ENCODE assay signal across 1 cellular context in genomic region chr11:108498046-108498815, GRCh38.
TF ChIP-seq lines count a peak whose summit lies in the region.

A gene with protein sequence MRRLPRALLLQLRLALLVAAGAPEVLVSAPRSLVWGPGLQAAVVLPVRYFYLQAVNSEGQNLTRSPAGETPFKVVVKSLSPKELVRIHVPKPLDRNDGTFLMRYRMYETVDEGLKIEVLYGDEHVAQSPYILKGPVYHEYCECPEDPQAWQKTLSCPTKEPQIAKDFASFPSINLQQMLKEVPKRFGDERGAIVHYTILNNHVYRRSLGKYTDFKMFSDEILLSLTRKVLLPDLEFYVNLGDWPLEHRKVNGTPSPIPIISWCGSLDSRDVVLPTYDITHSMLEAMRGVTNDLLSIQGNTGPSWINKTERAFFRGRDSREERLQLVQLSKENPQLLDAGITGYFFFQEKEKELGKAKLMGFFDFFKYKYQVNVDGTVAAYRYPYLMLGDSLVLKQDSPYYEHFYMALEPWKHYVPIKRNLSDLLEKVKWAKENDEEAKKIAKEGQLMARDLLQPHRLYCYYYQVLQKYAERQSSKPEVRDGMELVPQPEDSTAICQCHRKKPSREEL (minus strand): TSS chr11:108498384. CDS start chr11:108498366, 18 bp downstream.

TF ChIP-seq in HepG2, 621 proteins besides CTCF, POLR2A, EP300 and RAD21 (continued from another document and continues in another):
- TF ChIP-seq, protein P1, sequence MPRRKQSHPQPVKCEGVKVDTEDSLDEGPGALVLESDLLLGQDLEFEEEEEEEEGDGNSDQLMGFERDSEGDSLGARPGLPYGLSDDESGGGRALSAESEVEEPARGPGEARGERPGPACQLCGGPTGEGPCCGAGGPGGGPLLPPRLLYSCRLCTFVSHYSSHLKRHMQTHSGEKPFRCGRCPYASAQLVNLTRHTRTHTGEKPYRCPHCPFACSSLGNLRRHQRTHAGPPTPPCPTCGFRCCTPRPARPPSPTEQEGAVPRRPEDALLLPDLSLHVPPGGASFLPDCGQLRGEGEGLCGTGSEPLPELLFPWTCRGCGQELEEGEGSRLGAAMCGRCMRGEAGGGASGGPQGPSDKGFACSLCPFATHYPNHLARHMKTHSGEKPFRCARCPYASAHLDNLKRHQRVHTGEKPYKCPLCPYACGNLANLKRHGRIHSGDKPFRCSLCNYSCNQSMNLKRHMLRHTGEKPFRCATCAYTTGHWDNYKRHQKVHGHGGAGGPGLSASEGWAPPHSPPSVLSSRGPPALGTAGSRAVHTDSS (CRISPR knock-in tag; conservative IDR thresholded peaks at IDR 0.05) = no peak
- no peak for TF ChIP-seq ZSCAN29 (CRISPR knock-in tag; conservative IDR thresholded peaks at IDR 0.05)
- no peak for TF ChIP-seq ASH2L (IDR thresholded peaks at IDR 0.05; ENCODE audit: insufficient read length, low read depth, low read length)
- TF ChIP-seq ZNF235 (CRISPR knock-in tag; IDR thresholded peaks at IDR 0.05; ENCODE audit: borderline replicate concordance) = no peak
- no peak for TF ChIP-seq GATAD1 (CRISPR knock-in tag; IDR thresholded peaks at IDR 0.05)
- TF ChIP-seq HNRNPK (IDR thresholded peaks at IDR 0.05; ENCODE audit: low read depth, low read length, poor library complexity, severe bottlenecking) = no peak
- no peak for TF ChIP-seq MBD4 (IDR thresholded peaks at IDR 0.05; ENCODE audit: borderline replicate concordance, low read length)
- no peak; the same call in 1 of the 2 replicates for TF ChIP-seq KLF6 (CRISPR knock-in tag; IDR thresholded peaks at IDR 0.05)
- no peak for TF ChIP-seq RBAK (CRISPR knock-in tag; IDR thresholded peaks at IDR 0.05)
- no peak for TF ChIP-seq CREB1 (IDR thresholded peaks at IDR 0.05)
- TF ChIP-seq CREB1 (CRISPR knock-in tag; IDR thresholded peaks at IDR 0.05) = no peak
- no peak for TF ChIP-seq POLR2AphosphoS2 (IDR thresholded peaks at IDR 0.05; ENCODE audit: low read depth, low read length)
- TF ChIP-seq ZNF414 (CRISPR knock-in tag; IDR thresholded peaks at IDR 0.05) = no peak
- TF ChIP-seq, protein P2, sequence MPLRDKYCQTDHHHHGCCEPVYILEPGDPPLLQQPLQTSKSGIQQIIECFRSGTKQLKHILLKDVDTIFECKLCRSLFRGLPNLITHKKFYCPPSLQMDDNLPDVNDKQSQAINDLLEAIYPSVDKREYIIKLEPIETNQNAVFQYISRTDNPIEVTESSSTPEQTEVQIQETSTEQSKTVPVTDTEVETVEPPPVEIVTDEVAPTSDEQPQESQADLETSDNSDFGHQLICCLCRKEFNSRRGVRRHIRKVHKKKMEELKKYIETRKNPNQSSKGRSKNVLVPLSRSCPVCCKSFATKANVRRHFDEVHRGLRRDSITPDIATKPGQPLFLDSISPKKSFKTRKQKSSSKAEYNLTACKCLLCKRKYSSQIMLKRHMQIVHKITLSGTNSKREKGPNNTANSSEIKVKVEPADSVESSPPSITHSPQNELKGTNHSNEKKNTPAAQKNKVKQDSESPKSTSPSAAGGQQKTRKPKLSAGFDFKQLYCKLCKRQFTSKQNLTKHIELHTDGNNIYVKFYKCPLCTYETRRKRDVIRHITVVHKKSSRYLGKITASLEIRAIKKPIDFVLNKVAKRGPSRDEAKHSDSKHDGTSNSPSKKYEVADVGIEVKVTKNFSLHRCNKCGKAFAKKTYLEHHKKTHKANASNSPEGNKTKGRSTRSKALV (CRISPR knock-in tag; IDR thresholded peaks at IDR 0.05) = no peak
- peak; percentile 58; the same call in 1 of the 2 replicates for TF ChIP-seq NKX3-1 (CRISPR knock-in tag; IDR thresholded peaks at IDR 0.05)
- no peak for TF ChIP-seq ZNF75D (CRISPR knock-in tag; IDR thresholded peaks at IDR 0.05; ENCODE audit: borderline replicate concordance)
- TF ChIP-seq, protein P3, sequence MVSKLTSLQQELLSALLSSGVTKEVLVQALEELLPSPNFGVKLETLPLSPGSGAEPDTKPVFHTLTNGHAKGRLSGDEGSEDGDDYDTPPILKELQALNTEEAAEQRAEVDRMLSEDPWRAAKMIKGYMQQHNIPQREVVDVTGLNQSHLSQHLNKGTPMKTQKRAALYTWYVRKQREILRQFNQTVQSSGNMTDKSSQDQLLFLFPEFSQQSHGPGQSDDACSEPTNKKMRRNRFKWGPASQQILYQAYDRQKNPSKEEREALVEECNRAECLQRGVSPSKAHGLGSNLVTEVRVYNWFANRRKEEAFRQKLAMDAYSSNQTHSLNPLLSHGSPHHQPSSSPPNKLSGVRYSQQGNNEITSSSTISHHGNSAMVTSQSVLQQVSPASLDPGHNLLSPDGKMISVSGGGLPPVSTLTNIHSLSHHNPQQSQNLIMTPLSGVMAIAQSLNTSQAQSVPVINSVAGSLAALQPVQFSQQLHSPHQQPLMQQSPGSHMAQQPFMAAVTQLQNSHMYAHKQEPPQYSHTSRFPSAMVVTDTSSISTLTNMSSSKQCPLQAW (CRISPR knock-in tag; IDR thresholded peaks at IDR 0.05) = no peak
- TF ChIP-seq, protein P4, sequence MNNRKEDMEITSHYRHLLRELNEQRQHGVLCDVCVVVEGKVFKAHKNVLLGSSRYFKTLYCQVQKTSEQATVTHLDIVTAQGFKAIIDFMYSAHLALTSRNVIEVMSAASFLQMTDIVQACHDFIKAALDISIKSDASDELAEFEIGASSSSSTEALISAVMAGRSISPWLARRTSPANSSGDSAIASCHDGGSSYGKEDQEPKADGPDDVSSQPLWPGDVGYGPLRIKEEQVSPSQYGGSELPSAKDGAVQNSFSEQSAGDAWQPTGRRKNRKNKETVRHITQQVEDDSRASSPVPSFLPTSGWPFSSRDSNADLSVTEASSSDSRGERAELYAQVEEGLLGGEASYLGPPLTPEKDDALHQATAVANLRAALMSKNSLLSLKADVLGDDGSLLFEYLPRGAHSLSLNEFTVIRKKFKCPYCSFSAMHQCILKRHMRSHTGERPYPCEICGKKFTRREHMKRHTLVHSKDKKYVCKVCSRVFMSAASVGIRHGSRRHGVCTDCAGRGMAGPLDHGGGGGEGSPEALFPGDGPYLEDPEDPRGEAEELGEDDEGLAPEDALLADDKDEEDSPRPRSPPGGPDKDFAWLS (CRISPR knock-in tag; IDR thresholded peaks at IDR 0.05; ENCODE audit: borderline replicate concordance) = no peak
- TF ChIP-seq SALL2 (CRISPR knock-in tag; IDR thresholded peaks at IDR 0.05) = peak; percentile 85; the same call in 1 of the 2 replicates
- no peak for TF ChIP-seq RXRB (CRISPR knock-in tag; IDR thresholded peaks at IDR 0.05; ENCODE audit: borderline replicate concordance)
- no peak for TF ChIP-seq ZNF607 (CRISPR knock-in tag; IDR thresholded peaks at IDR 0.05; ENCODE audit: borderline replicate concordance)
- TF ChIP-seq ZNF317 (CRISPR knock-in tag; IDR thresholded peaks at IDR 0.05) = no peak
- TF ChIP-seq ZBTB37 (CRISPR knock-in tag; IDR thresholded peaks at IDR 0.05) = no peak
- TF ChIP-seq ZBTB2 (CRISPR knock-in tag; IDR thresholded peaks at IDR 0.05; ENCODE audit: low read depth) = peak; percentile 32; the same call in 1 of the 2 replicates
- TF ChIP-seq PAWR (CRISPR knock-in tag; IDR thresholded peaks at IDR 0.05; ENCODE audit: borderline replicate concordance) = no peak
- no peak for TF ChIP-seq HOXD1 (CRISPR knock-in tag; IDR thresholded peaks at IDR 0.05)
- TF ChIP-seq ZNF850 (CRISPR knock-in tag; conservative IDR thresholded peaks at IDR 0.05) = no peak
- no peak for TF ChIP-seq ERF (CRISPR knock-in tag; IDR thresholded peaks at IDR 0.05)
- TF ChIP-seq ZNF780A (CRISPR knock-in tag; IDR thresholded peaks at IDR 0.05) = no peak
- TF ChIP-seq ZNF432 (CRISPR knock-in tag; IDR thresholded peaks at IDR 0.05; ENCODE audit: borderline replicate concordance) = no peak
- TF ChIP-seq STAG1 (CRISPR knock-in tag; IDR thresholded peaks at IDR 0.05) = no peak
- TF ChIP-seq, protein P5, sequence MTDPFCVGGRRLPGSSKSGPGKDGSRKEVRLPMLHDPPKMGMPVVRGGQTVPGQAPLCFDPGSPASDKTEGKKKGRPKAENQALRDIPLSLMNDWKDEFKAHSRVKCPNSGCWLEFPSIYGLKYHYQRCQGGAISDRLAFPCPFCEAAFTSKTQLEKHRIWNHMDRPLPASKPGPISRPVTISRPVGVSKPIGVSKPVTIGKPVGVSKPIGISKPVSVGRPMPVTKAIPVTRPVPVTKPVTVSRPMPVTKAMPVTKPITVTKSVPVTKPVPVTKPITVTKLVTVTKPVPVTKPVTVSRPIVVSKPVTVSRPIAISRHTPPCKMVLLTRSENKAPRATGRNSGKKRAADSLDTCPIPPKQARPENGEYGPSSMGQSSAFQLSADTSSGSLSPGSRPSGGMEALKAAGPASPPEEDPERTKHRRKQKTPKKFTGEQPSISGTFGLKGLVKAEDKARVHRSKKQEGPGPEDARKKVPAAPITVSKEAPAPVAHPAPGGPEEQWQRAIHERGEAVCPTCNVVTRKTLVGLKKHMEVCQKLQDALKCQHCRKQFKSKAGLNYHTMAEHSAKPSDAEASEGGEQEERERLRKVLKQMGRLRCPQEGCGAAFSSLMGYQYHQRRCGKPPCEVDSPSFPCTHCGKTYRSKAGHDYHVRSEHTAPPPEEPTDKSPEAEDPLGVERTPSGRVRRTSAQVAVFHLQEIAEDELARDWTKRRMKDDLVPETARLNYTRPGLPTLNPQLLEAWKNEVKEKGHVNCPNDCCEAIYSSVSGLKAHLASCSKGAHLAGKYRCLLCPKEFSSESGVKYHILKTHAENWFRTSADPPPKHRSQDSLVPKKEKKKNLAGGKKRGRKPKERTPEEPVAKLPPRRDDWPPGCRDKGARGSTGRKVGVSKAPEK (CRISPR knock-in tag; IDR thresholded peaks at IDR 0.05; ENCODE audit: borderline replicate concordance) = no peak
- TF ChIP-seq ZNF382 (CRISPR knock-in tag; IDR thresholded peaks at IDR 0.05; ENCODE audit: borderline replicate concordance) = no peak
- TF ChIP-seq ZNF343 (CRISPR knock-in tag; IDR thresholded peaks at IDR 0.05) = no peak
- TF ChIP-seq ZBTB3 (CRISPR knock-in tag; IDR thresholded peaks at IDR 0.05; ENCODE audit: borderline replicate concordance, low read depth) = no peak
- no peak for TF ChIP-seq TAF15 (IDR thresholded peaks at IDR 0.05; ENCODE audit: low read depth, low read length, poor library complexity, severe bottlenecking)
- no peak for TF ChIP-seq ZSCAN5A (CRISPR knock-in tag; IDR thresholded peaks at IDR 0.05; ENCODE audit: borderline replicate concordance)
- peak; percentile 54; the same call in 1 of the 2 replicates for TF ChIP-seq PATZ1 (CRISPR knock-in tag; IDR thresholded peaks at IDR 0.05)
- TF ChIP-seq SP2 (CRISPR knock-in tag; IDR thresholded peaks at IDR 0.05) = peak; percentile 28; the same call in 1 of the 2 replicates
- TF ChIP-seq LBX2 (CRISPR knock-in tag; IDR thresholded peaks at IDR 0.05; ENCODE audit: borderline replicate concordance) = no peak
- no peak for TF ChIP-seq HNF4G (IDR thresholded peaks at IDR 0.05; ENCODE audit: borderline replicate concordance, low read depth, low read length)
- peak; percentile 10; the same call in 1 of the 2 replicates for TF ChIP-seq HNF4G (CRISPR knock-in tag; IDR thresholded peaks at IDR 0.05; ENCODE audit: borderline replicate concordance, low read depth)
- no peak for TF ChIP-seq ZNF207 (IDR thresholded peaks at IDR 0.05; ENCODE audit: borderline replicate concordance)
- peak; percentile 40; the same call in 1 of the 2 replicates for TF ChIP-seq ETV6 (CRISPR knock-in tag; conservative IDR thresholded peaks at IDR 0.05)
- no peak for TF ChIP-seq XBP1 (CRISPR knock-in tag; IDR thresholded peaks at IDR 0.05)
